ENCODE assay signal across 1 cellular context in genomic region chr15:75625542-75626347, GRCh38.
A peak's percentile ranks its signal among the peaks of the same experiment; 100 is the strongest.
TF ChIP-seq lines count a peak whose summit lies in the region.

TSS of gene SNUPN (minus strand) at chr15:75625725. CDS start at chr15:75621051, 4,674 bp downstream.

TF ChIP-seq in HepG2, 621 proteins besides CTCF, POLR2A, EP300 and RAD21 (continued from another document and continues in another):
- peak; percentile 67 for TF ChIP-seq ZGPAT (CRISPR knock-in tag; IDR thresholded peaks at IDR 0.05)
- peak; percentile 86 for TF ChIP-seq IKZF5 (CRISPR knock-in tag; IDR thresholded peaks at IDR 0.05)
- no peak; the same call in 1 of the 2 replicates for TF ChIP-seq THAP7 (CRISPR knock-in tag; IDR thresholded peaks at IDR 0.05)
- peak; percentile 34; the same call in 1 of the 2 replicates for TF ChIP-seq MEIS1 (CRISPR knock-in tag; IDR thresholded peaks at IDR 0.05; ENCODE audit: borderline replicate concordance)
- peak; percentile 36 for TF ChIP-seq HNF4A (CRISPR knock-in tag; IDR thresholded peaks at IDR 0.05)
- peak; percentile 84 to 94; a peak in 3 of 4 replicates for TF ChIP-seq HMGXB4 (CRISPR knock-in tag; IDR thresholded peaks at IDR 0.05; ENCODE audit: borderline replicate concordance in 1 of 2, low read depth in 1 of 2)
- no peak for TF ChIP-seq SMARCC2 (IDR thresholded peaks at IDR 0.05)
- peak; percentile 95 for TF ChIP-seq ZFY (CRISPR knock-in tag; IDR thresholded peaks at IDR 0.05)
- TF ChIP-seq ZNF3 (CRISPR knock-in tag; IDR thresholded peaks at IDR 0.05), result 0 out of 2 replicates have a peak, but pooled peaks have one; percentile 13
- TF ChIP-seq HOXD1 (CRISPR knock-in tag; IDR thresholded peaks at IDR 0.05), result 0 out of 2 replicates have a peak, but pooled peaks have one; percentile 58
- no peak; the same call in 1 of the 2 replicates for TF ChIP-seq HMGXB3 (CRISPR knock-in tag; IDR thresholded peaks at IDR 0.05; ENCODE audit: borderline replicate concordance)
- TF ChIP-seq ZNF225 (CRISPR knock-in tag; IDR thresholded peaks at IDR 0.05), result no peak
- TF ChIP-seq MYNN (CRISPR knock-in tag; IDR thresholded peaks at IDR 0.05; ENCODE audit: low read depth), result no peak
- TF ChIP-seq NRL (CRISPR knock-in tag; IDR thresholded peaks at IDR 0.05; ENCODE audit: borderline replicate concordance), result peak; percentile 66; the same call in 1 of the 2 replicates
- peak; percentile 80; the same call in 1 of the 2 replicates for TF ChIP-seq GMEB1 (CRISPR knock-in tag; IDR thresholded peaks at IDR 0.05; ENCODE audit: borderline replicate concordance)
- TF ChIP-seq RARG (CRISPR knock-in tag; IDR thresholded peaks at IDR 0.05; ENCODE audit: low read depth), result no peak
- TF ChIP-seq ZNF75D (CRISPR knock-in tag; IDR thresholded peaks at IDR 0.05; ENCODE audit: borderline replicate concordance), result no peak
- TF ChIP-seq ZNF260 (CRISPR knock-in tag; IDR thresholded peaks at IDR 0.05; ENCODE audit: borderline replicate concordance, low read depth), result no peak
- no peak for TF ChIP-seq ZNF253 (CRISPR knock-in tag; IDR thresholded peaks at IDR 0.05; ENCODE audit: borderline replicate concordance)
- TF ChIP-seq NONO (IDR thresholded peaks at IDR 0.05), result no peak
- peak; percentile 83 for TF ChIP-seq NONO (CRISPR knock-in tag; conservative IDR thresholded peaks at IDR 0.05)
- TF ChIP-seq ZNF547 (CRISPR knock-in tag; IDR thresholded peaks at IDR 0.05), result no peak
- TF ChIP-seq DRAP1 (CRISPR knock-in tag; IDR thresholded peaks at IDR 0.05), result peak; percentile 58; the same call in 1 of the 2 replicates
- no peak for TF ChIP-seq FOXA1 (IDR thresholded peaks at IDR 0.05)
- no peak; the same call in 1 of the 2 replicates for TF ChIP-seq FOXA1 (CRISPR knock-in tag; IDR thresholded peaks at IDR 0.05)
- TF ChIP-seq PRDM4 (CRISPR knock-in tag; IDR thresholded peaks at IDR 0.05; ENCODE audit: borderline replicate concordance), result no peak
- no peak for TF ChIP-seq PTBP1 (IDR thresholded peaks at IDR 0.05; ENCODE audit: low read depth, low read length, poor library complexity, severe bottlenecking)
- TF ChIP-seq NR2F6 (IDR thresholded peaks at IDR 0.05), result no peak
- peak; percentile 20; the same call in 1 of the 2 replicates for TF ChIP-seq NR2F6 (CRISPR knock-in tag; IDR thresholded peaks at IDR 0.05)
- no peak for TF ChIP-seq ZNF33B (CRISPR knock-in tag; IDR thresholded peaks at IDR 0.05)
- peak; percentile 87 for TF ChIP-seq ZNF501 (CRISPR knock-in tag; IDR thresholded peaks at IDR 0.05)
- no peak for TF ChIP-seq DPF2 (CRISPR knock-in tag; IDR thresholded peaks at IDR 0.05; ENCODE audit: borderline replicate concordance, low read depth)
- no peak for TF ChIP-seq SNAPC5 (CRISPR knock-in tag; IDR thresholded peaks at IDR 0.05; ENCODE audit: borderline replicate concordance)
- TF ChIP-seq ZUFSP (CRISPR knock-in tag; IDR thresholded peaks at IDR 0.05; ENCODE audit: borderline replicate concordance), result no peak
- TF ChIP-seq ZNF230 (CRISPR knock-in tag; IDR thresholded peaks at IDR 0.05), result peak; percentile 58; the same call in 1 of the 2 replicates
- no peak for TF ChIP-seq CHD4 (IDR thresholded peaks at IDR 0.05; ENCODE audit: borderline replicate concordance, low read length)
- TF ChIP-seq ZNF382 (CRISPR knock-in tag; IDR thresholded peaks at IDR 0.05; ENCODE audit: borderline replicate concordance), result no peak
- TF ChIP-seq CREM (IDR thresholded peaks at IDR 0.05), result no peak
- TF ChIP-seq CREM (CRISPR knock-in tag; IDR thresholded peaks at IDR 0.05), result no peak
- no peak for TF ChIP-seq PHB2 (IDR thresholded peaks at IDR 0.05; ENCODE audit: partially characterized antibody)
- TF ChIP-seq NKX3-1 (CRISPR knock-in tag; IDR thresholded peaks at IDR 0.05), result no peak; the same call in 1 of the 2 replicates
- no peak; the same call in 1 of the 2 replicates for TF ChIP-seq ZBTB10 (CRISPR knock-in tag; IDR thresholded peaks at IDR 0.05; ENCODE audit: borderline replicate concordance)
- TF ChIP-seq ZNF224 (CRISPR knock-in tag; IDR thresholded peaks at IDR 0.05), result 0 out of 2 replicates have a peak, but pooled peaks have one; percentile 55
- 0 out of 2 replicates have a peak, but pooled peaks have one; percentile 33 for TF ChIP-seq ZZZ3 (CRISPR knock-in tag; IDR thresholded peaks at IDR 0.05; ENCODE audit: borderline replicate concordance)
- peak; percentile 93 for TF ChIP-seq GABPB1 (CRISPR knock-in tag; IDR thresholded peaks at IDR 0.05)
